Comparison of ENCODE assay signal across 14 cellular contexts in genomic region chr17:29711588-29712385, GRCh38.
DNase-seq lines count a peak whose midpoint lies in the region; ATAC-seq and TF ChIP-seq lines count a peak whose summit lies in the region.
"Had no signal": no experiment of that assay in that cellular context is flagged by ENCODE, and none has a peak within 500 bp of the region (broad histone marks: within the 10 kb centered on the region; RNA-seq: fewer than 3 reads in every experiment).

No MANE protein-coding gene starts in this region.

- no peak overlapping the region for H3K4ac ChIP-seq in H9 (ENCODE audit: low read depth, low read length)

- H3K36me3 Mint-ChIP-seq in H9 (ENCODE audit: insufficient read depth in 1 of 3, low read depth in 3 of 3) (no peaks in the 10 kb centered on the region), chondrocyte (ENCODE audit: low read depth) (no peaks in the 10 kb centered on the region), natural killer cell (no peaks in the 10 kb centered on the region)

- H4K5ac ChIP-seq in H9 (ENCODE audit: insufficient read length, low read depth, low read length), result no peak overlapping the region

- H3T11ph ChIP-seq in H9 (ENCODE audit: low read length), result no peak overlapping the region

- no peak overlapping the region for H3K4me2 ChIP-seq in H9 (ENCODE audit: insufficient read depth, insufficient read length, low read length)

- H2BK5ac ChIP-seq in H9 (ENCODE audit: insufficient read length, low read length), result no peak overlapping the region

- no peaks in the 10 kb centered on the region; the same call in 1 of the 2 replicates for H3K4me1 ChIP-seq in H9 (ENCODE audit: insufficient read depth, low read length)

- H3K27ac ChIP-seq in H9 (ENCODE audit: insufficient read length, low read depth, low read length), result no peak overlapping the region

- H3K27ac Mint-ChIP-seq in H9 (peak overlapping the region; percentile 9 to 42 (median 19); a peak in 4 of 7 replicates), chondrocyte (ENCODE audit: unreplicated experiment) (peak overlapping the region; percentile 12), natural killer cell (peak overlapping the region; percentile 77 to 92)

- H3K4me3 Mint-ChIP-seq in H9 (no peak overlapping the region), chondrocyte (ENCODE audit: unreplicated experiment) (no peak overlapping the region), natural killer cell (no peak overlapping the region)

- H2BK120ac ChIP-seq in H9 (ENCODE audit: low read depth, low read length, poor library complexity, severe bottlenecking), result no peak overlapping the region

- WGBS in H9 (ENCODE audit: extremely low coverage, insufficient read length, low lambda C conversion rate), result no CpG with 5 or more reads among the region's 11 CpGs

- H3K56ac ChIP-seq in H9 (ENCODE audit: insufficient read length, low read depth, low read length), result no peak overlapping the region

- no peaks in the 10 kb centered on the region for H4K20me1 ChIP-seq in H9 (ENCODE audit: control insufficient read depth, insufficient read depth, insufficient read length)

- H3K9me3 ChIP-seq in H9 (ENCODE audit: control insufficient read depth, low read depth, low read length), result no peaks in the 10 kb centered on the region

- H3K79me2 ChIP-seq in H9 (ENCODE audit: insufficient read depth, low read length), result no peaks in the 10 kb centered on the region

- H3K9me3 Mint-ChIP-seq in H9, result no peaks in the 10 kb centered on the region
- no peaks in the 10 kb centered on the region for H3K9me3 Mint-ChIP-seq in chondrocyte (ENCODE audit: low read depth)
- no peaks in the 10 kb centered on the region for H3K9me3 Mint-ChIP-seq in natural killer cell

- no peak overlapping the region for H4K8ac ChIP-seq in H9 (replicated peaks; ENCODE audit: insufficient read length, low read depth, low read length)

- no peak overlapping the region for H4K91ac ChIP-seq in H9 (ENCODE audit: insufficient read length, low read depth, low read length)

- intact Hi-C loops in natural killer cell (cut with micrococcal nuclease), result no loop called here

- H3K27me3 ChIP-seq in H9 (ENCODE audit: insufficient read depth, low read length), result no peaks in the 10 kb centered on the region

- no peak overlapping the region for H3K9ac ChIP-seq in H9 (ENCODE audit: extremely low read depth, insufficient read length, low read length)

- H2BK15ac ChIP-seq in H9 (ENCODE audit: low read depth, low read length), result no peak overlapping the region

- H3K14ac ChIP-seq in H9 (ENCODE audit: insufficient read depth, low read length), result no peak overlapping the region

- 0 out of 2 replicates have a peak, but pooled peaks have one; percentile 26 for TF ChIP-seq CTCF in AG10803 (conservative IDR thresholded peaks at IDR 0.05; ENCODE audit: low read length)
- TF ChIP-seq CTCF in H9 (conservative IDR thresholded peaks at IDR 0.05), result no peak
- no peak for TF ChIP-seq CTCF in chondrocyte (IDR thresholded peaks at IDR 0.05)
- no peak for TF ChIP-seq CTCF in natural killer cell (IDR thresholded peaks at IDR 0.05)

- H2AK5ac ChIP-seq in H9 (ENCODE audit: insufficient read length, low read length), result no peak overlapping the region

- H3K4me1 Mint-ChIP-seq in H9 (peaks cover 23 to 28% of the 10 kb centered on the region in 2 experiments), chondrocyte (ENCODE audit: low read depth) (peaks cover 19% of the 10 kb centered on the region), natural killer cell (peaks cover 65 to 69% of the 10 kb centered on the region in 2 donors)

- H3K27me3 Mint-ChIP-seq in H9 (ENCODE audit: low read depth), result no peaks in the 10 kb centered on the region
- no peaks in the 10 kb centered on the region for H3K27me3 Mint-ChIP-seq in chondrocyte (ENCODE audit: low read depth)
- no peaks in the 10 kb centered on the region for H3K27me3 Mint-ChIP-seq in natural killer cell (ENCODE audit: low read depth in 2 of 2)

- no peak for ATAC-seq in natural killer cell
- no peak for ATAC-seq in GM18867 (IDR thresholded peaks at IDR 0.05; ENCODE audit: unreplicated experiment)

- no peaks in the 10 kb centered on the region for H3K79me1 ChIP-seq in H9 (ENCODE audit: insufficient read depth, low read depth, low read length, poor library complexity, severe bottlenecking)

- no peaks in the 10 kb centered on the region for H3K23me2 ChIP-seq in H9 (ENCODE audit: insufficient read length, low read depth, low read length, poor library complexity, severe bottlenecking)

- H3K4me3 ChIP-seq in AG10803 (ENCODE audit: low read length), result no peak overlapping the region

- no peak overlapping the region for H3K23ac ChIP-seq in H9 (ENCODE audit: insufficient read length, low read depth, low read length)

- no peak overlapping the region for H3K18ac ChIP-seq in H9 (ENCODE audit: insufficient read length, low read depth, low read length)

- H2BK20ac ChIP-seq in H9 (ENCODE audit: low read depth, low read length, poor library complexity, severe bottlenecking), result no peak overlapping the region

- DNase-seq in AG10803 (ENCODE audit: low read depth) (peak; percentile 56), H9 (no peak), chondrocyte (ENCODE audit: low spot score) (no peak), natural killer cell (no peak), putamen (ENCODE audit: low spot score) (no peak), epidermal melanocyte (ENCODE audit: insufficient read length, low spot score) (no peak)
- no peak for DNase-seq in activated naive CD4-positive, alpha-beta T cell treated with Interleukin-2 at 50 U/mL for 16 hours
- DNase-seq: GDM1; NCI-H146; NCI-H526; occipital lobe; RPMI8226; stimulated activated CD4-positive, alpha-beta T cell treated with anti-CD3 and anti-CD28 coated beads, Interleukin-15, amount 100 ng/mL, for 24 hours had no signal

- no peak overlapping the region for H2BK12ac ChIP-seq in H9 (ENCODE audit: insufficient read length, low read depth, low read length)

- no peak overlapping the region for H2AFZ ChIP-seq in H9 (ENCODE audit: low read length)

Comparison
In these comparisons a context has a peak if more than half of its experiments do, and no peak if none do; other contexts are left out.
1. H3K27ac Mint-ChIP-seq: peak in every context shown above with its lines; median percentile 84 in natural killer cell; 19 in H9; 12 in chondrocyte.